In the genomic region with DNA sequence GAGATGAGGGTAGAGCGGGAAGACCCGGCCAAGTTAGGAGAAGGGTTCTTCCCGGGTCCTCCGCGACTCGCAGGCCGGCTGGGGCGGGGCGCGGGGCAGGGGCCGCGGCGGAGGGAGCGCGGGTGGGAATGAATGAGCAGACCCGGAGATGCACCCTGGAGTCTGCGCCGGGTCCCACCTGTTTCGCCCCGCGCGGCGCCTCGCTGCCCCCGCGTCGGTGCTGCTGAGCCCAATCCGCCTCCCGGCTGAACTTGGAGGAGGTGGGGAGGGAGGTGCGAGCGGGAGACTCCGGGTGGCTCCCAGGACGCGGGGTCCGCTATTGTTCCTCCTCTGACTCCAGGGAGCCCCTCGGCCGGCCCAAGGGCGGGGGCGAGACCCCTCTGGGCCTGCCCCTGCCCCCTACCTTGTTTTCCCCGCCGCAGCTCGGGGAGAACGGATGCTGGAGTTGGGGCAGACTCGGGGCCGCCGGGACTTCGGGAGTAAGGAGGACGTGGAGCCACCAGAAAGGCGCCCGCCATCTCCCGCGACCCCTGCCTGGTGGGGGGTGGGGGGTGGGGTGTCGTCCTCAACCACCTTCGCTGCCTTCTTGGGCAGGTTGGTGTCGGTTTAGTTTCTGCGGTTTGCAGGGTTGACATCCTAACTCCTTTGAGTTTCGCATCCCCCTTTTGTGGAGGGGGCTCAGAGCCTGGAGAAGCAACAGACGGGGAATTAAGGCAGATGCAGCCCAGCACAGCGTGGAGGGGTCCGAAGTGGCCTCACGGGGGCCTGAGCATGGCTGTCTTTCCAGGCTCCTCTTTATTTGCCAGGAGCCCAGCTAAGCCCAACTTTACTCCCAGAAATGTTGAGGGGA, we compare ENCODE assay signal across 7 cellular contexts. TPM values are rescaled to one million over a fixed set of nuclear protein-coding genes. Genes with fewer than 3 reads are reported as not detected.
DNase-seq lines count a peak whose midpoint lies in the region; ATAC-seq, FAIRE-seq and TF ChIP-seq lines count a peak whose summit lies in the region.

No MANE protein-coding gene starts in this region.

- H3K9ac ChIP-seq in MM.1S (ENCODE audit: low read length) (peak overlapping the region; percentile 74), keratinocyte (ENCODE audit: control insufficient read depth, extremely low read depth, insufficient read depth, low read length) (peak overlapping the region; percentile 78)

- no peak for ATAC-seq in HG03378 (IDR thresholded peaks at IDR 0.05; ENCODE audit: unreplicated experiment)

- peaks cover 0 to 3% (median 0%) of the 10 kb centered on the region in 5 experiments for H3K9me3 Mint-ChIP-seq in brain

- peak overlapping the region; percentile 98 for H2AFZ ChIP-seq in MM.1S (ENCODE audit: low read length)
- H2AFZ ChIP-seq in keratinocyte (ENCODE audit: control insufficient read depth, low read length) = peak overlapping the region; percentile 77

- H3K36me3 ChIP-seq in MM.1S (replicated peaks; ENCODE audit: insufficient read depth, low read length) (no peaks in the 10 kb centered on the region), keratinocyte (ENCODE audit: control insufficient read depth in 2 of 2, extremely low read depth in 1 of 2, insufficient read depth in 2 of 2, low read length in 2 of 2) (peaks cover 0 to 2% of the 10 kb centered on the region in 2 experiments)

- peaks cover 5% of the 10 kb centered on the region for H3K27me3 Mint-ChIP-seq in brain

- no peak for TF ChIP-seq POLR2A in GM12892 (IDR thresholded peaks at IDR 0.05; ENCODE audit: low read depth, low read length)

- H3K4me3 Mint-ChIP-seq in brain = peak overlapping the region; percentile 91 to 96 (median 93)

- peak overlapping the region; percentile 62 for H3K4me2 ChIP-seq in MM.1S (ENCODE audit: low read depth, low read length)
- peak overlapping the region; percentile 97 for H3K4me2 ChIP-seq in keratinocyte (ENCODE audit: control insufficient read depth, extremely low read depth, insufficient read depth, low read depth, low read length)

- dilution Hi-C loops in keratinocyte (cut with MboI; ENCODE audit: extremely low pct_ligation_motif_present, low sequenced_read_pairs) = no loop called here

- H3F3A ChIP-seq in MM.1S (ENCODE audit: insufficient read depth, low read length) = peaks cover 14% of the 10 kb centered on the region

- peak overlapping the region; percentile 58 to 100 (median 90) for H3K27ac Mint-ChIP-seq in brain

- H3K27me3 ChIP-seq in MM.1S (replicated peaks; ENCODE audit: insufficient read depth, low read length) (no peaks in the 10 kb centered on the region), keratinocyte (ENCODE audit: control insufficient read depth, extremely low read depth, insufficient read depth, low read length) (no peaks in the 10 kb centered on the region)

- no peaks in the 10 kb centered on the region for H3K9me2 ChIP-seq in MM.1S (replicated peaks; ENCODE audit: insufficient read depth, low read length)

- peak overlapping the region; percentile 76; the same call in 1 of the 2 replicates for H3K27ac ChIP-seq in MM.1S (ENCODE audit: low read length)
- no peak overlapping the region for H3K27ac ChIP-seq in keratinocyte (ENCODE audit: control insufficient read depth, insufficient read depth, low read length)

- peaks cover 8% of the 10 kb centered on the region for H3K36me3 Mint-ChIP-seq in brain

- H4K20me1 ChIP-seq in MM.1S (ENCODE audit: insufficient read depth, low read length) (no peaks in the 10 kb centered on the region), keratinocyte (ENCODE audit: control insufficient read depth, extremely low read depth, insufficient read depth, low read length) (no peaks in the 10 kb centered on the region)

- FAIRE-seq in GM12892 (lab: Jason Lieb, UNC) (no peak), keratinocyte (lab: Jason Lieb, UNC) (no peak)

- peaks cover 17% of the 10 kb centered on the region; the same call in 1 of the 2 replicates for H3K79me2 ChIP-seq in MM.1S (ENCODE audit: low read length)
- H3K79me2 ChIP-seq in keratinocyte (ENCODE audit: control insufficient read depth, insufficient read depth, low read length) = peaks cover 44% of the 10 kb centered on the region

- peak overlapping the region; percentile 80 for H3K4me3 ChIP-seq in MM.1S (ENCODE audit: low read length)
- peak overlapping the region; percentile 79 to 88 (median 80) for H3K4me3 ChIP-seq in keratinocyte (ENCODE audit: control insufficient read depth in 2 of 3, extremely low read depth in 1 of 3, insufficient read depth in 2 of 3, low read depth in 1 of 3, low read length in 3 of 3)

- peaks cover 39% of the 10 kb centered on the region for H3K4me1 Mint-ChIP-seq in brain

- no peaks in the 10 kb centered on the region for H3K9me3 ChIP-seq in MM.1S (replicated peaks; ENCODE audit: insufficient read depth, low read length)
- H3K9me3 ChIP-seq in keratinocyte (ENCODE audit: control insufficient read depth, low read depth, low read length) = no peaks in the 10 kb centered on the region

- H3K9me1 ChIP-seq in keratinocyte (ENCODE audit: control insufficient read depth, extremely low read depth, insufficient read depth, low read length) = no peaks in the 10 kb centered on the region

- H3K4me1 ChIP-seq in MM.1S (ENCODE audit: low read length) = 0 out of 2 replicates have a peak, but pooled peaks cover 5% of the 10 kb centered on the region
- H3K4me1 ChIP-seq in keratinocyte (ENCODE audit: control insufficient read depth, extremely low read depth, insufficient read depth, low read length) = peaks cover 16% of the 10 kb centered on the region

- TF ChIP-seq CTCF in MM.1S (IDR thresholded peaks at IDR 0.05; ENCODE audit: low read length) (no peak), brain (conservative IDR thresholded peaks at IDR 0.05) (no peak), keratinocyte (optimal IDR thresholded peaks at IDR 0.05 in 1 of 3, IDR thresholded peaks at IDR 0.05 in 1 of 3, conservative IDR thresholded peaks at IDR 0.05 in 1 of 3; ENCODE audit: extremely low read depth in 1 of 3, insufficient read depth in 2 of 3, low read length in 3 of 3) (no peak)

- peak; percentile 22 for DNase-seq in GM12892 (ENCODE audit: insufficient read length)
- no peak for DNase-seq in MM.1S
- no peak for DNase-seq in keratinocyte (ENCODE audit: low read depth, low spot score)
- DNase-seq in stimulated activated CD8-positive, alpha-beta memory T cell treated with anti-CD3 and anti-CD28 coated beads, Interleukin-4, amount 100 ng/mL, for 48 hours = peak; percentile 30
- DNase-seq in mucosa of gallbladder (ENCODE audit: low spot score) = no peak

RNA-seq across cellular contexts. Expression of a gene that starts 0.8 kb away (rescaled TPM):
- 5.6 TPM for polyA plus RNA-seq in GM12892 (2012; ENCODE audit: missing spikeins)
- 13.1 TPM for polyA plus RNA-seq in brain (ENCODE audit: insufficient read depth, low read depth, low replicate concordance)
- polyA plus RNA-seq in keratinocyte = 31.4 to 37.6 TPM (median 31.9 TPM) in 3 replicates
- polyA plus RNA-seq in keratinocyte (2011; ENCODE audit: low read depth) = 33.9 TPM
- 29.6 and 33.6 TPM in 2 replicates for polyA plus RNA-seq in keratinocyte (2011; cell fraction: cytosol; rRNA removed)
- polyA plus RNA-seq in keratinocyte (2011; cell fraction: nucleus; rRNA removed) = 35.5 and 37.1 TPM in 2 replicates
- 10.5 and 39.8 TPM in 2 replicates for polyA plus RNA-seq in keratinocyte (2012; ENCODE audit: low replicate concordance)
- 80.6 to 150 TPM (median 93.5 TPM) in 3 replicates for polyA minus RNA-seq in keratinocyte
- polyA minus RNA-seq in keratinocyte (2011; cell fraction: cytosol; rRNA and poly(A)+ RNA removed) = 38.8 TPM
- 16.4 and 37.4 TPM in 2 replicates for polyA minus RNA-seq in keratinocyte (2011; cell fraction: nucleus; rRNA and poly(A)+ RNA removed)
- total RNA-seq in mucosa of gallbladder = 56.0 TPM

Comparison
In these comparisons a context has a peak if more than half of its experiments do, and no peak if none do; other contexts are left out.
1. DNase-seq: peak in GM12892 (single experiment) and stimulated activated CD8-positive, alpha-beta memory T cell treated with anti-CD3 and anti-CD28 coated beads, Interleukin-4, amount 100 ng/mL, for 48 hours (single experiment); none in MM.1S (single experiment), keratinocyte (single experiment) and mucosa of gallbladder (single experiment).